ENCODE assay signal across 19 cellular contexts in genomic region chr6:62640749-62641148, GRCh38.
DNase-seq lines count a peak whose midpoint lies in the region; TF ChIP-seq lines count a peak whose summit lies in the region.
"Had no signal": no experiment of that assay in that cellular context is flagged by ENCODE, and none has a peak within 500 bp of the region (broad histone marks: within the 10 kb centered on the region; RNA-seq: fewer than 3 reads in every experiment).

No MANE protein-coding gene starts in this region.

- DNase-seq in NCI-H1417 (lab: John Stamatoyannopoulos, UW) (peak in 2 of 3 experiments; percentile 5 to 51), NCI-H1417 treated with DMSO at 0.1 percent for 48 hours (lab: John Stamatoyannopoulos, UW) (no peak), NCI-H1105 treated with DMSO at 0.1 percent for 48 hours (lab: John Stamatoyannopoulos, UW) (peak; percentile 27), RPMI8226 (peak; percentile 18), NCI-H345 treated with DMSO at 0.1 percent for 48 hours (lab: John Stamatoyannopoulos, UW; ENCODE audit: unreplicated experiment) (no peak), lower leg skin (ENCODE audit: low spot score in 2 of 2) (no peak), trophoblast cell (no peak)
- DNase-seq: CD4-positive, alpha-beta T cell; DMS79; GM23248; IMR-90; NCI-H146; NCI-H2029 treated with DMSO at 0.1 percent for 48 hours; NCI-H345; NCI-H526; SW 1271; T-helper 2 cell had no signal

- H4K12ac ChIP-seq in trophoblast cell (ENCODE audit: low read depth, low read length), result no peak overlapping the region

- H3K36me3 ChIP-seq in trophoblast cell (ENCODE audit: control insufficient read depth in 1 of 2, insufficient read depth in 2 of 2, low read length in 2 of 2), result no peaks in the 10 kb centered on the region
- H3K36me3 ChIP-seq: HAP-1 had no signal

- H3K27me3 ChIP-seq in trophoblast cell (ENCODE audit: insufficient read depth, low read length), result no peaks in the 10 kb centered on the region

- H2BK5ac ChIP-seq in trophoblast cell (ENCODE audit: low read depth, low read length, poor library complexity), result no peak overlapping the region

- H4K8ac ChIP-seq in trophoblast cell (ENCODE audit: low read depth, low read length), result no peak overlapping the region

- no peak overlapping the region for H2BK12ac ChIP-seq in trophoblast cell (ENCODE audit: low read length)

- peak; percentile 10; the same call in 1 of the 2 replicates for TF ChIP-seq CTCF in 22Rv1 (IDR thresholded peaks at IDR 0.05)
- TF ChIP-seq CTCF in lower leg skin (IDR thresholded peaks at IDR 0.05), result no peak

- H3K27ac ChIP-seq in 22Rv1 (no peak overlapping the region), trophoblast cell (ENCODE audit: low read depth, low read length) (no peak overlapping the region)
- H3K27ac ChIP-seq: GM23248 had no signal

- H2AFZ ChIP-seq in trophoblast cell (ENCODE audit: insufficient read depth, low read length, poor library complexity), result no peak overlapping the region
- H2AFZ ChIP-seq: GM23248 had no signal

- no peak overlapping the region for H3K4me3 ChIP-seq in lower leg skin (ENCODE audit: low read depth, poor library complexity, severe bottlenecking)
- H3K4me3 ChIP-seq in trophoblast cell (ENCODE audit: low read depth, low read length), result no peak overlapping the region
- H3K4me3 ChIP-seq: GM23248, HAP-1 had no signal

- no peak overlapping the region for H2AK5ac ChIP-seq in trophoblast cell (ENCODE audit: low read length)

- H3K79me1 ChIP-seq in trophoblast cell (ENCODE audit: low read length), result no peaks in the 10 kb centered on the region

- 69 to 70% methylated on average over 2 of the region's 2 CpGs for WGBS in lower leg skin, 2 donors
- WGBS in trophoblast cell (ENCODE audit: extremely low coverage, insufficient coverage, insufficient read length), result no CpG with 5 or more reads among the region's 2 CpGs

- TF ChIP-seq POLR2A in lower leg skin (IDR thresholded peaks at IDR 0.05), result no peak

- H3K23ac ChIP-seq in trophoblast cell (ENCODE audit: low read length), result no peak overlapping the region

- H3K9ac ChIP-seq in trophoblast cell (ENCODE audit: low read length), result no peak overlapping the region
- H3K9ac ChIP-seq: GM23248 had no signal

- intact Hi-C loops in lower leg skin (cut with DNase I; ENCODE audit: low total_unique reads), result no loop called here

- H3K4ac ChIP-seq in trophoblast cell (ENCODE audit: low read depth, low read length), result no peak overlapping the region

- no peak overlapping the region for H4K91ac ChIP-seq in trophoblast cell (ENCODE audit: low read depth, low read length)

- H2BK120ac ChIP-seq in trophoblast cell (ENCODE audit: insufficient read depth, low read length, poor library complexity), result no peak overlapping the region

- no peaks in the 10 kb centered on the region for H3K9me3 ChIP-seq in trophoblast cell (ENCODE audit: insufficient read depth, low read depth, low read length)
- H3K9me3 ChIP-seq: HAP-1 had no signal

- H3K79me2 ChIP-seq in trophoblast cell (ENCODE audit: control insufficient read depth, insufficient read depth, low read length, poor library complexity), result no peaks in the 10 kb centered on the region

- H3K18ac ChIP-seq in trophoblast cell (ENCODE audit: low read length), result no peak overlapping the region

- H3K14ac ChIP-seq in trophoblast cell (ENCODE audit: low read length), result no peak overlapping the region

- H3K4me1 ChIP-seq in trophoblast cell (ENCODE audit: control insufficient read depth in 1 of 2, insufficient read depth in 2 of 2, low read length in 2 of 2), result no peaks in the 10 kb centered on the region
- H3K4me1 ChIP-seq: HAP-1 had no signal

- H3K4me2 ChIP-seq in trophoblast cell (ENCODE audit: low read length), result no peak overlapping the region

Comparison
In these comparisons a context has a peak if more than half of its experiments do, and no peak if none do; other contexts are left out.
1. DNase-seq: peak in NCI-H1417 (2 of 3), NCI-H1105 treated with DMSO at 0.1 percent for 48 hours (single experiment) and RPMI8226 (single experiment); none in NCI-H1417 treated with DMSO at 0.1 percent for 48 hours (single experiment), NCI-H345 treated with DMSO at 0.1 percent for 48 hours (single experiment), lower leg skin (0 of 2) and trophoblast cell (0 of 2).